In genomic region chr2:142756430-142756829, GRCh38 we compare ENCODE assay signal across 22 cellular contexts.
DNase-seq lines count a peak whose midpoint lies in the region; ATAC-seq and TF ChIP-seq lines count a peak whose summit lies in the region.
"Had no signal": no experiment of that assay in that cellular context is flagged by ENCODE, and none has a peak within 500 bp of the region (broad histone marks: within the 10 kb centered on the region; RNA-seq: fewer than 3 reads in every experiment).

No MANE protein-coding gene starts in this region.

- H2AK5ac ChIP-seq in mesenchymal stem cell (ENCODE audit: low read length, severe bottlenecking), result no peak overlapping the region

- BruUV-seq in PC-9 (replicated peaks; lab: Mats Ljungman, UMichigan), result no TSS peak

- H2BK120ac ChIP-seq in mesenchymal stem cell (ENCODE audit: low read depth, low read length), result no peak overlapping the region

- H3K9me2 ChIP-seq in PC-9 (ENCODE audit: insufficient read depth), result no peaks in the 10 kb centered on the region

- no peak overlapping the region for H2BK12ac ChIP-seq in mesenchymal stem cell (ENCODE audit: low read length in 2 of 2)

- ATAC-seq in HG02798 (IDR thresholded peaks at IDR 0.05; ENCODE audit: poor library complexity, unreplicated experiment) (no peak), left lung (no peak)
- ATAC-seq: right cardiac atrium had no signal

- H4K8ac ChIP-seq in mesenchymal stem cell (ENCODE audit: low read length), result no peak overlapping the region

- H3K27me3 ChIP-seq in fibroblast of lung (ENCODE audit: control insufficient read depth, insufficient read depth, low read length) (no peaks in the 10 kb centered on the region), mesenchymal stem cell (ENCODE audit: control insufficient read depth in 1 of 2, insufficient read depth in 1 of 2, low read length in 2 of 2) (no peaks in the 10 kb centered on the region), PC-9 (ENCODE audit: insufficient read depth, low read depth) (no peaks in the 10 kb centered on the region), left lung (no peaks in the 10 kb centered on the region)
- H3K27me3 ChIP-seq: ovary had no signal

- WGBS in mesenchymal stem cell, result 60% methylated on average over 2 of the region's 2 CpGs

- no peak overlapping the region for H3K9ac ChIP-seq in fibroblast of lung (ENCODE audit: insufficient read depth, low read length)
- H3K9ac ChIP-seq in mesenchymal stem cell (ENCODE audit: low read length), result no peak overlapping the region

- intact Hi-C loops in PC-9 (cut with micrococcal nuclease; ENCODE audit: unreplicated experiment), result no loop called here
- intact Hi-C loops in left lung (cut with DNase I), result no loop called here

- no peak overlapping the region for H2BK5ac ChIP-seq in mesenchymal stem cell (ENCODE audit: low read depth, low read length, poor library complexity, severe bottlenecking)

- H3K79me2 ChIP-seq in fibroblast of lung (ENCODE audit: control insufficient read depth, insufficient read depth, low read length), result no peaks in the 10 kb centered on the region
- H3K79me2 ChIP-seq in PC-9 (ENCODE audit: low read depth), result no peaks in the 10 kb centered on the region

- H3K36me3 ChIP-seq in fibroblast of lung (ENCODE audit: control insufficient read depth, insufficient read depth, low read length), result no peaks in the 10 kb centered on the region
- no peaks in the 10 kb centered on the region for H3K36me3 ChIP-seq in mesenchymal stem cell (ENCODE audit: control insufficient read depth in 1 of 2, insufficient read depth in 2 of 2, low read depth in 1 of 2, low read length in 2 of 2)
- no peaks in the 10 kb centered on the region for H3K36me3 ChIP-seq in PC-9 (ENCODE audit: low read depth)
- H3K36me3 ChIP-seq in left lung, result no peaks in the 10 kb centered on the region
- H3K36me3 ChIP-seq: ovary had no signal

- H3F3A ChIP-seq in PC-9 (ENCODE audit: insufficient read depth, low read depth), result no peaks in the 10 kb centered on the region; the same call in none of the 2 replicates

- CTCF ChIA-PET in RWPE1 (lab: Yijun Ruan, JAX) (no interaction called here), PC-9 (lab: Charles Lee) (interaction anchor here (0.6 kb wide), 1 partner anchor 117 kb away, joined by 10 read pairs; no protein-coding TSS in a partner anchor)

- H3K23ac ChIP-seq in mesenchymal stem cell (ENCODE audit: low read length in 2 of 2), result no peak overlapping the region

- no peak overlapping the region for H3K18ac ChIP-seq in mesenchymal stem cell (ENCODE audit: low read depth in 1 of 2, low read length in 2 of 2)

- H3K4me3 ChIP-seq in fibroblast of lung (replicated peaks in 1 of 4; ENCODE audit: control extremely low read depth in 1 of 4, insufficient read depth in 1 of 4, low read depth in 3 of 4, low read length in 4 of 4), result no peak overlapping the region
- no peak overlapping the region for H3K4me3 ChIP-seq in mesenchymal stem cell (ENCODE audit: insufficient read depth in 1 of 2, low read depth in 1 of 2, low read length in 2 of 2)
- H3K4me3 ChIP-seq in PC-9, result no peak overlapping the region
- no peak overlapping the region for H3K4me3 ChIP-seq in left lung
- H3K4me3 ChIP-seq: ovary had no signal

- H4K91ac ChIP-seq in mesenchymal stem cell (ENCODE audit: low read length), result no peak overlapping the region

- H3K4me1 ChIP-seq in fibroblast of lung (ENCODE audit: control insufficient read depth, extremely low read depth, insufficient read depth, low read length) (no peaks in the 10 kb centered on the region), mesenchymal stem cell (ENCODE audit: control insufficient read depth, insufficient read depth, low read depth, low read length) (no peaks in the 10 kb centered on the region), PC-9 (replicated peaks; ENCODE audit: insufficient read depth) (peaks cover 16% of the 10 kb centered on the region; the same call in 1 of the 2 replicates), left lung (no peaks in the 10 kb centered on the region)

- peak; percentile 73 for DNase-seq in HCEC 1CT
- DNase-seq in RWPE1 (ENCODE audit: low spot score), result peak; percentile 33
- DNase-seq in fibroblast of lung (ENCODE audit: low read depth in 2 of 2), result peak; percentile 28 to 73
- peak; percentile 52 for DNase-seq in mesenchymal stem cell
- DNase-seq in PC-9, result no peak
- DNase-seq in islet precursor cell, result no peak
- no peak for DNase-seq in left lung
- DNase-seq: activated CD8-positive, alpha-beta memory T cell treated with anti-CD3 and anti-CD28 coated beads for 24 hours; activated naive CD4-positive, alpha-beta T cell treated with Interleukin-2 at 50 U/mL for 16 hours; activated T-cell treated with anti-CD3 and anti-CD28 coated beads, Interleukin-2, amount 50 U/mL, for 24 hours; AML-193; CD8-positive, alpha-beta memory T cell; H7; head of caudate nucleus; KG1; NCI-H187 treated with DMSO at 0.1 percent for 48 hours; NCI-H345; NCI-H82; OCI-M1; ovary; right cardiac atrium had no signal

- H3K9me3 ChIP-seq in fibroblast of lung (ENCODE audit: control insufficient read depth, insufficient read depth, low read depth, low read length) (no peaks in the 10 kb centered on the region), mesenchymal stem cell (ENCODE audit: control insufficient read depth, low read length) (no peaks in the 10 kb centered on the region), PC-9 (ENCODE audit: insufficient read depth, low read depth) (peaks cover 4% of the 10 kb centered on the region; the same call in 1 of the 2 replicates), left lung (no peaks in the 10 kb centered on the region)
- H3K9me3 ChIP-seq: ovary had no signal

- H2AFZ ChIP-seq in fibroblast of lung (ENCODE audit: low read length), result no peak overlapping the region
- H2AFZ ChIP-seq in mesenchymal stem cell (ENCODE audit: low read depth, low read length), result no peak overlapping the region
- no peak overlapping the region for H2AFZ ChIP-seq in PC-9

- TF ChIP-seq CTCF in RWPE1 (conservative IDR thresholded peaks at IDR 0.05; ENCODE audit: low read depth) (no peak), fibroblast of lung (conservative IDR thresholded peaks at IDR 0.05 in 1 of 2, IDR thresholded peaks at IDR 0.05 in 1 of 2; ENCODE audit: low read depth in 1 of 2, low read length in 2 of 2) (no peak), PC-9 (conservative IDR thresholded peaks at IDR 0.05) (no peak), left lung (IDR thresholded peaks at IDR 0.05) (no peak)

- H3K4me2 ChIP-seq in fibroblast of lung (ENCODE audit: extremely low read depth, insufficient read depth, low read length) (no peak overlapping the region), mesenchymal stem cell (ENCODE audit: low read length, poor library complexity, severe bottlenecking) (no peak overlapping the region), PC-9 (no peak overlapping the region)

- H3K14ac ChIP-seq in mesenchymal stem cell (ENCODE audit: low read length in 2 of 2), result no peak overlapping the region

- H3K79me1 ChIP-seq in mesenchymal stem cell (replicated peaks; ENCODE audit: low read length, poor library complexity, severe bottlenecking), result no peaks in the 10 kb centered on the region

- H4K20me1 ChIP-seq in fibroblast of lung (ENCODE audit: control insufficient read depth, extremely low read depth, insufficient read depth, low read length) (no peaks in the 10 kb centered on the region), PC-9 (ENCODE audit: insufficient read depth) (no peaks in the 10 kb centered on the region)

- H3K4ac ChIP-seq in mesenchymal stem cell (ENCODE audit: low read depth in 1 of 2, low read length in 2 of 2), result no peak overlapping the region

- POLR2A ChIA-PET in RWPE1 (lab: Yijun Ruan, JAX; ENCODE audit: low non-redundant PET) (no interaction called here), PC-9 (lab: Charles Lee; ENCODE audit: unreplicated experiment) (no interaction called here)

- H3K27ac ChIP-seq in RWPE1 (no peak overlapping the region), fibroblast of lung (ENCODE audit: insufficient read depth, low read length) (no peak overlapping the region), mesenchymal stem cell (ENCODE audit: low read length, poor library complexity, severe bottlenecking) (no peak overlapping the region), PC-9 (no peak overlapping the region), left lung (no peak overlapping the region)
- H3K27ac ChIP-seq: ovary had no signal

- no peak overlapping the region for H2BK15ac ChIP-seq in mesenchymal stem cell (ENCODE audit: low read depth, poor library complexity, severe bottlenecking)

Comparison
In these comparisons a context has a peak if more than half of its experiments do, and no peak if none do; other contexts are left out.
1. DNase-seq: peak in HCEC 1CT (single experiment), RWPE1 (single experiment), fibroblast of lung (2 of 2) and mesenchymal stem cell (single experiment); none in PC-9 (0 of 2), islet precursor cell (single experiment) and left lung (0 of 2).